ENCODE assay signal across 8 cellular contexts in the genomic region with DNA sequence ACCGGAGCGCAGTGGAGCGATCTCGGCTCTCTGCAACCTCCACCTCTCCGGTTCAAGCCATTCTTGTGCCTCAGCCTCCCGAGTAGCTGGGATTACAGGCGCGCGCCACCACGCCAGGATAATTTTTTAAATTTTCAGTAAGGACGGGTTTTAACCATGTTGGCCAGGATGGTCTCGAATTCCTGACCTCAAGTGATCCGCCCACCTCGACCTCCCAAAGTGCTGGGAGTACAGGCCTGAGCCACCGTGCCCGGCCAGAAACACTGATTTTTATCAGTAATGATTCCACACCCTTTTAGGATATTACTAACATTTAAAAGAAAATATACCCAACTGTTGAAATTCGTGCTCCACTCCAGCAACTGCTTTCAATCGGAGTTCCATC. TPM values are rescaled to one million over a fixed set of nuclear protein-coding genes. Genes with fewer than 3 reads are reported as not detected.
DNase-seq lines count a peak whose midpoint lies in the region; ATAC-seq, FAIRE-seq and TF ChIP-seq lines count a peak whose summit lies in the region.

No MANE protein-coding gene starts in this region.

- 63% methylated on average over 18 of the region's 18 CpGs for WGBS in mesenchymal stem cell
- 58 to 61% methylated on average over 18 of the region's 18 CpGs for WGBS in upper lobe of left lung, 2 donors

- H3K27me3 ChIP-seq in cardiac muscle cell (no peaks in the 10 kb centered on the region), brain microvascular endothelial cell (replicated peaks) (no peaks in the 10 kb centered on the region), mesenchymal stem cell (ENCODE audit: control insufficient read depth in 1 of 2, insufficient read depth in 1 of 2, low read length in 2 of 2) (no peaks in the 10 kb centered on the region), upper lobe of left lung (no peaks in the 10 kb centered on the region)

- no peak overlapping the region for H2BK5ac ChIP-seq in mesenchymal stem cell (ENCODE audit: low read depth, low read length, poor library complexity, severe bottlenecking)

- TF ChIP-seq POLR2A in upper lobe of left lung (IDR thresholded peaks at IDR 0.05): no peak

- in situ Hi-C loops in brain microvascular endothelial cell (cut with HindIII; ENCODE audit: low pct_ligation_motif_present, low sequenced_read_pairs): no loop called here

- H3K4me1 ChIP-seq in cardiac muscle cell (ENCODE audit: low read depth): peaks cover 3% of the 10 kb centered on the region
- H3K4me1 ChIP-seq in mesenchymal stem cell (ENCODE audit: control insufficient read depth, insufficient read depth, low read depth, low read length): peaks cover 4% of the 10 kb centered on the region
- H3K4me1 ChIP-seq in upper lobe of left lung: peaks cover 0 to 14% (median 4%) of the 10 kb centered on the region in 4 donors

- H3K27ac ChIP-seq in cardiac muscle cell (peak overlapping the region; percentile 81), brain microvascular endothelial cell (peak overlapping the region; percentile 38), mesenchymal stem cell (ENCODE audit: low read length, poor library complexity, severe bottlenecking) (peak overlapping the region; percentile 59), upper lobe of left lung (peak overlapping the region; percentile 79 to 87 (median 84))

- no peak overlapping the region for H2BK15ac ChIP-seq in mesenchymal stem cell (ENCODE audit: low read depth, poor library complexity, severe bottlenecking)

- no peaks in the 10 kb centered on the region for H3K79me1 ChIP-seq in mesenchymal stem cell (replicated peaks; ENCODE audit: low read length, poor library complexity, severe bottlenecking)

- no peaks in the 10 kb centered on the region for H3K9me3 ChIP-seq in cardiac muscle cell (ENCODE audit: low read depth)
- H3K9me3 ChIP-seq in mesenchymal stem cell (ENCODE audit: control insufficient read depth, low read length): peaks cover 13% of the 10 kb centered on the region
- peaks cover 0 to 8% (median 2%) of the 10 kb centered on the region in 4 donors for H3K9me3 ChIP-seq in upper lobe of left lung

- H2BK120ac ChIP-seq in mesenchymal stem cell (ENCODE audit: low read depth, low read length): no peak overlapping the region

- DNase-seq in cardiac muscle cell (ENCODE audit: low read depth in 1 of 2, low spot score in 1 of 2) (no peak), Right ventricle myocardium inferior (ENCODE audit: missing footprints) (no peak), brain microvascular endothelial cell (no peak), mesenchymal stem cell (no peak), upper lobe of left lung (peak in 1 of 2 donors; percentile 20), RCC 7860 (ENCODE audit: low spot score) (no peak), NCI-H2107 (lab: John Stamatoyannopoulos, UW) (no peak)

- peak overlapping the region; percentile 66 for H2AFZ ChIP-seq in mesenchymal stem cell (ENCODE audit: low read depth, low read length)

- no peak for TF ChIP-seq EP300 in upper lobe of left lung (IDR thresholded peaks at IDR 0.05)

- no peak overlapping the region for H3K14ac ChIP-seq in mesenchymal stem cell (ENCODE audit: low read length in 2 of 2)

- H3K4me2 ChIP-seq in mesenchymal stem cell (ENCODE audit: low read length, poor library complexity, severe bottlenecking): peak overlapping the region; percentile 83

- FAIRE-seq in RCC 7860 (lab: Jason Lieb, UNC): no peak

- intact Hi-C loops in Right ventricle myocardium inferior (cut with DNase I): loop anchor here (10.0 kb wide), 1 partner anchor 707 kb away; no protein-coding TSS in a partner anchor

- H3K36me3 ChIP-seq in cardiac muscle cell (no peaks in the 10 kb centered on the region), brain microvascular endothelial cell (replicated peaks) (no peaks in the 10 kb centered on the region), mesenchymal stem cell (ENCODE audit: control insufficient read depth in 1 of 2, insufficient read depth in 2 of 2, low read depth in 1 of 2, low read length in 2 of 2) (peaks cover 0 to 9% of the 10 kb centered on the region in 2 experiments), upper lobe of left lung (peaks cover 0 to 4% (median 0%) of the 10 kb centered on the region in 4 donors)

- H2AK5ac ChIP-seq in mesenchymal stem cell (ENCODE audit: low read length, severe bottlenecking): no peak overlapping the region

- H3K4ac ChIP-seq in mesenchymal stem cell (ENCODE audit: low read depth in 1 of 2, low read length in 2 of 2): no peak overlapping the region

- peak overlapping the region; percentile 24 to 79 for H3K18ac ChIP-seq in mesenchymal stem cell (ENCODE audit: low read depth in 1 of 2, low read length in 2 of 2)

- TF ChIP-seq CTCF in cardiac muscle cell (IDR thresholded peaks at IDR 0.05; ENCODE audit: low read depth, low read length) (no peak), brain microvascular endothelial cell (IDR thresholded peaks at IDR 0.05; ENCODE audit: low read depth, low read length, missing control alignments) (no peak), upper lobe of left lung (IDR thresholded peaks at IDR 0.05) (no peak)

- peak overlapping the region; percentile 87 for H3K9ac ChIP-seq in mesenchymal stem cell (ENCODE audit: low read length)

- peak overlapping the region; percentile 45 for H4K8ac ChIP-seq in mesenchymal stem cell (ENCODE audit: low read length)

- H3K4me3 ChIP-seq in cardiac muscle cell: peak overlapping the region; percentile 47
- H3K4me3 ChIP-seq in brain microvascular endothelial cell (ENCODE audit: low read depth, low read length): peak overlapping the region; percentile 77
- peak overlapping the region; percentile 68 to 89 for H3K4me3 ChIP-seq in mesenchymal stem cell (ENCODE audit: insufficient read depth in 1 of 2, low read depth in 1 of 2, low read length in 2 of 2)
- H3K4me3 ChIP-seq in upper lobe of left lung: peak overlapping the region; percentile 55 to 79 (median 66)

- H3K23ac ChIP-seq in mesenchymal stem cell (ENCODE audit: low read length in 2 of 2): no peak overlapping the region

- H2BK12ac ChIP-seq in mesenchymal stem cell (ENCODE audit: low read length in 2 of 2): no peak overlapping the region

- ATAC-seq in Right ventricle myocardium inferior: no peak
- no peak for ATAC-seq in upper lobe of left lung (ENCODE audit: low FRiP score in 2 of 2)
- ATAC-seq in GM21825 (IDR thresholded peaks at IDR 0.05; ENCODE audit: unreplicated experiment): no peak

- no peak overlapping the region for H4K91ac ChIP-seq in mesenchymal stem cell (ENCODE audit: low read length)

RNA-seq across cellular contexts. Expression of a gene that starts 0.5 kb away (rescaled TPM):
- total RNA-seq in cardiac muscle cell (1.0 and 2.0 TPM in 2 replicates), Right ventricle myocardium inferior (1.6 TPM), upper lobe of left lung (1 to 10 TPM in 5 of 6 donors, under 1 TPM in 1; 0.78 to 5.2 (median 2.7) TPM)
- 0.84 and 1.3 TPM in 2 replicates for polyA plus RNA-seq in cardiac muscle cell
- polyA plus RNA-seq in mesenchymal stem cell (2013, experiment 1 of 2): 3.0 TPM
- polyA plus RNA-seq in mesenchymal stem cell (2013, experiment 2 of 2): 2.9 TPM
